ENCODE assay signal across 2 cellular contexts in genomic region chr9:137511126-137511525, GRCh38.
TF ChIP-seq lines count a peak whose summit lies in the region.

No MANE protein-coding gene starts in this region.

TF ChIP-seq in K562, 482 proteins besides CTCF, POLR2A, EP300 and RAD21:
- TF ChIP-seq ZBTB33 (CRISPR knock-in tag; IDR thresholded peaks at IDR 0.05) = peak; percentile 99

TF ChIP-seq in liver, 16 proteins besides CTCF, POLR2A, EP300 and RAD21:
- TF ChIP-seq HNF4A (conservative IDR thresholded peaks at IDR 0.05) = peak; percentile 7 to 14
